ENCODE assay signal across 16 cellular contexts in genomic region chr12:47804177-47804576, GRCh38. TPM values are rescaled to one million over a fixed set of nuclear protein-coding genes. Genes with fewer than 3 reads are reported as not detected.
DNase-seq lines count a peak whose midpoint lies in the region; ATAC-seq and TF ChIP-seq lines count a peak whose summit lies in the region.
"Had no signal": no experiment of that assay in that cellular context is flagged by ENCODE, and none has a peak within 500 bp of the region (broad histone marks: within the 10 kb centered on the region; RNA-seq: fewer than 3 reads in every experiment).

No MANE protein-coding gene starts in this region.

- ATAC-seq in T-helper 17 cell (no peak), gastroesophageal sphincter (no peak)
- ATAC-seq in stimulated activated naive CD8-positive, alpha-beta T cell treated with anti-CD3 and anti-CD28 coated beads, Interleukin-15, amount 100 ng/mL, for 72 hours, result no peak
- ATAC-seq: GM23338, Panc1, right lobe of liver had no signal

- H3K27me3 Mint-ChIP-seq in activated CD4-positive, alpha-beta T cell treated with anti-CD3 and anti-CD28 coated beads, Interleukin-2, amount 10 ng/mL, durations not matched to agents 24 days and 14 days, result no peaks in the 10 kb centered on the region
- H3K27me3 Mint-ChIP-seq in T-helper 17 cell, result no peaks in the 10 kb centered on the region
- no peaks in the 10 kb centered on the region for H3K27me3 Mint-ChIP-seq in stimulated activated naive CD8-positive, alpha-beta T cell treated with anti-CD3 and anti-CD28 coated beads, Interleukin-15, amount 100 ng/mL, for 72 hours

- H3K4me3 ChIP-seq in gastroesophageal sphincter, result no peak overlapping the region
- H3K4me3 ChIP-seq: GM23338, right lobe of liver had no signal

- H3K4me3 Mint-ChIP-seq in activated CD4-positive, alpha-beta T cell treated with anti-CD3 and anti-CD28 coated beads, Interleukin-2, amount 10 ng/mL, durations not matched to agents 24 days and 14 days, result peak overlapping the region; percentile 80
- H3K4me3 Mint-ChIP-seq in T-helper 17 cell, result no peak overlapping the region
- H3K4me3 Mint-ChIP-seq in stimulated activated naive CD8-positive, alpha-beta T cell treated with anti-CD3 and anti-CD28 coated beads, Interleukin-15, amount 100 ng/mL, for 72 hours, result peak overlapping the region; percentile 78 to 80
- H3K4me3 Mint-ChIP-seq: GM23338, nephron had no signal

- H3K4me1 ChIP-seq in gastroesophageal sphincter, result peaks cover 43 to 100% (median 100%) of the 10 kb centered on the region in 3 donors

- H3K36me3 ChIP-seq in gastroesophageal sphincter, result peaks cover 0 to 5% of the 10 kb centered on the region in 2 donors
- H3K36me3 ChIP-seq: right lobe of liver had no signal

- no peak for TF ChIP-seq CTCF in gastroesophageal sphincter (IDR thresholded peaks at IDR 0.05)

- TF ChIP-seq EP300 in gastroesophageal sphincter (IDR thresholded peaks at IDR 0.05), result no peak

- peak overlapping the region; percentile 99 for H3K27ac Mint-ChIP-seq in activated CD4-positive, alpha-beta T cell treated with anti-CD3 and anti-CD28 coated beads, Interleukin-2, amount 10 ng/mL, durations not matched to agents 24 days and 14 days
- H3K27ac Mint-ChIP-seq in T-helper 17 cell, result peak overlapping the region; percentile 90
- peak overlapping the region; percentile 91 to 94 for H3K27ac Mint-ChIP-seq in stimulated activated naive CD8-positive, alpha-beta T cell treated with anti-CD3 and anti-CD28 coated beads, Interleukin-15, amount 100 ng/mL, for 72 hours

- H3K27ac ChIP-seq in gastroesophageal sphincter, result peak overlapping the region in 3 of 4 donors; percentile 68 to 99 (median 94)
- H3K27ac ChIP-seq: right lobe of liver had no signal

- TF ChIP-seq POLR2A in gastroesophageal sphincter (IDR thresholded peaks at IDR 0.05), result no peak

- DNase-seq in activated CD4-positive, alpha-beta T cell treated with anti-CD3 and anti-CD28 coated beads, Interleukin-2, amount 10 ng/mL, durations not matched to agents 24 days and 14 days, result no peak
- no peak for DNase-seq in activated CD4-positive, alpha-beta T cell treated with anti-CD3 and anti-CD28 coated beads for 48 hours
- no peak for DNase-seq in T-helper 17 cell
- no peak for DNase-seq in stimulated activated naive CD8-positive, alpha-beta T cell treated with anti-CD3 and anti-CD28 coated beads, Interleukin-15, amount 100 ng/mL, for 72 hours
- no peak for DNase-seq in amniotic stem cell (lab: John Stamatoyannopoulos, UW)
- no peak for DNase-seq in NCI-H774 (lab: John Stamatoyannopoulos, UW)
- no peak for DNase-seq in NCI-H82 (lab: John Stamatoyannopoulos, UW)
- DNase-seq: effector CD4-positive, alpha-beta T cell; islet precursor cell; NCI-H1105; right lobe of liver; T-helper 9 cell had no signal

- intact Hi-C loops in activated CD4-positive, alpha-beta T cell treated with anti-CD3 and anti-CD28 coated beads, Interleukin-2, amount 10 ng/mL, durations not matched to agents 24 days and 14 days (cut with micrococcal nuclease), result no loop called here

- H3K9me3 Mint-ChIP-seq in activated CD4-positive, alpha-beta T cell treated with anti-CD3 and anti-CD28 coated beads, Interleukin-2, amount 10 ng/mL, durations not matched to agents 24 days and 14 days, result no peaks in the 10 kb centered on the region
- no peaks in the 10 kb centered on the region for H3K9me3 Mint-ChIP-seq in stimulated activated naive CD8-positive, alpha-beta T cell treated with anti-CD3 and anti-CD28 coated beads, Interleukin-15, amount 100 ng/mL, for 72 hours
- H3K9me3 Mint-ChIP-seq: nephron had no signal

- no peaks in the 10 kb centered on the region for H3K27me3 ChIP-seq in gastroesophageal sphincter
- H3K27me3 ChIP-seq: right lobe of liver had no signal

- H3K9me3 ChIP-seq in T-helper 17 cell (ENCODE audit: control insufficient read depth, low read length, poor library complexity, severe bottlenecking), result no peaks in the 10 kb centered on the region
- H3K9me3 ChIP-seq in gastroesophageal sphincter, result no peaks in the 10 kb centered on the region
- H3K9me3 ChIP-seq: right lobe of liver had no signal

- H3K4me1 Mint-ChIP-seq in activated CD4-positive, alpha-beta T cell treated with anti-CD3 and anti-CD28 coated beads, Interleukin-2, amount 10 ng/mL, durations not matched to agents 24 days and 14 days, result peaks cover 83% of the 10 kb centered on the region
- peaks cover 62% of the 10 kb centered on the region for H3K4me1 Mint-ChIP-seq in T-helper 17 cell
- peaks cover 100% of the 10 kb centered on the region for H3K4me1 Mint-ChIP-seq in stimulated activated naive CD8-positive, alpha-beta T cell treated with anti-CD3 and anti-CD28 coated beads, Interleukin-15, amount 100 ng/mL, for 72 hours

- peaks cover 84% of the 10 kb centered on the region for H3K36me3 Mint-ChIP-seq in activated CD4-positive, alpha-beta T cell treated with anti-CD3 and anti-CD28 coated beads, Interleukin-2, amount 10 ng/mL, durations not matched to agents 24 days and 14 days (ENCODE audit: low read depth)
- no peaks in the 10 kb centered on the region for H3K36me3 Mint-ChIP-seq in T-helper 17 cell (ENCODE audit: low read depth)

- 14 to 62% methylated on average over 1 to 7 of the region's 8 CpGs for WGBS in gastroesophageal sphincter (ENCODE audit: low coverage in 1 of 2), 2 donors

RNA-seq across cellular contexts. Expression of gene HDAC7, which starts 15.5 kb away (rescaled TPM):
- 405 and 419 TPM in 2 replicates for total RNA-seq in activated CD4-positive, alpha-beta T cell treated with anti-CD3 and anti-CD28 coated beads, Interleukin-2, amount 10 ng/mL, durations not matched to agents 24 days and 14 days
- total RNA-seq in T-helper 17 cell (100 to 1,000 TPM; 129 to 151 TPM), gastroesophageal sphincter (10 to 100 TPM; 55.9 to 96.5 (median 59.4) TPM)

RNA-seq across cellular contexts. Expression of gene SLC48A1, which starts 31.1 kb away (rescaled TPM):
- total RNA-seq in activated CD4-positive, alpha-beta T cell treated with anti-CD3 and anti-CD28 coated beads, Interleukin-2, amount 10 ng/mL, durations not matched to agents 24 days and 14 days, result 10.7 and 12.3 TPM in 2 replicates
- total RNA-seq in T-helper 17 cell (1 to 10 TPM; 5.9 to 6.9 TPM), gastroesophageal sphincter (10 to 100 TPM; 40.7 to 66.8 (median 53.3) TPM)

RNA-seq across cellular contexts. Expression of gene RAPGEF3, which starts 45.5 kb away (rescaled TPM):
- total RNA-seq in activated CD4-positive, alpha-beta T cell treated with anti-CD3 and anti-CD28 coated beads, Interleukin-2, amount 10 ng/mL, durations not matched to agents 24 days and 14 days, result 3.6 and 4.5 TPM in 2 replicates
- total RNA-seq in T-helper 17 cell (under 1 TPM; 0.27 to 0.55 TPM), gastroesophageal sphincter (10 to 100 TPM; 19.3 to 56.8 (median 25.5) TPM)
